In the genomic region with DNA sequence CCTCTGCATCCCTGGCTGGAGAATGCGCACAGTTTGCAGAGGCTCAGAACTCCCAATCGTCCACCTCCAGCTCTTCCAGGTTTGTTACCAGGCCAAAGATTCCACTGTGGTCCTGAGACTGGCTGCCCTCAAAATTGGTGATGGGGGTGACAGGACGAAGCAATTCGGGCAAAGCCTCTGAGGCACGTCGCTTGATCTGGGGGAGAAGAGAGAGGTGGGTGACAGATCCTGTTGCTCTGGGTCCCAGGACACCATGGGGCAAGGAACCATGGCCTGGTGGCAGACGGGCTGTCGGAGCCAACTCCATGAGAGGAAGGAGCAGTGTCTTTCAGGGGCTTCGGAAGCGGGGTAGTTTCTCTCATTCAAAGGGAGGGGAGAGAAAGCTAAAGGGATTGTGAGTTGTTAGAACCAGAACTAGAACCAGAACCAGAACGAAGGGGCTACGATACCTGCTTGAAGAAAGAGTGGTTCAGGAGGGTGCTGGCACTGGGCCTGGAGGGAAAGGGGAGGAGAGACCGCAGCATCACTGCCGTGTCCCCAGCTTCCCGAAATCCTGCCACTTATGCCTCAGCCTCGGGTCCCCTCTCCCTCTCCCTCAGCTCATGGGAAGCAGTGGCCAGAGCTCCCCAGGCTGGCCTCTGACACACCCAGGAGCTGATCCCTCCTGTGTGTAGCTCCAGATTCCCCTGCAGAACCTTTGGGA, we compare ENCODE assay signal across 16 cellular contexts. TPM values are rescaled to one million over a fixed set of nuclear protein-coding genes. Genes with fewer than 3 reads are reported as not detected.
DNase-seq lines count a peak whose midpoint lies in the region; ATAC-seq and TF ChIP-seq lines count a peak whose summit lies in the region.
"Had no signal": no experiment of that assay in that cellular context is flagged by ENCODE, and none has a peak within 500 bp of the region (broad histone marks: within the 10 kb centered on the region; RNA-seq: fewer than 3 reads in every experiment).

No MANE protein-coding gene starts in this region.

- H3K9me3 ChIP-seq in testis (no peaks in the 10 kb centered on the region), heart right ventricle (no peaks in the 10 kb centered on the region)
- H3K9me3 ChIP-seq: lower lobe of right lung, MG63, Peyer's patch had no signal

- TF ChIP-seq POLR2A in testis (IDR thresholded peaks at IDR 0.05): no peak

- intact Hi-C loops in testis (cut with DNase I; ENCODE audit: low total_unique reads): no loop called here
- intact Hi-C loops in heart right ventricle (cut with DNase I): loop anchor here in 1 of 10 donors (5.0 kb wide), 1 partner anchor 39 kb away; the partner anchor contains the start of gene STRADA

- H3K4me1 Mint-ChIP-seq in activated naive CD4-positive, alpha-beta T cell treated with anti-CD3 and anti-CD28 coated beads, Interleukin-2, amount 50 U/mL, for 24 hours: peaks cover 64% of the 10 kb centered on the region
- H3K4me1 Mint-ChIP-seq in activated CD8-positive, alpha-beta T cell treated with anti-CD3 and anti-CD28 coated beads, Interleukin-2, amount 10 ng/mL, durations not matched to agents 7 days and 5 days (ENCODE audit: low read depth): peaks cover 72% of the 10 kb centered on the region
- peaks cover 26% of the 10 kb centered on the region for H3K4me1 Mint-ChIP-seq in endothelial cell (ENCODE audit: unreplicated experiment)

- H3K27me3 ChIP-seq in testis (no peaks in the 10 kb centered on the region), heart right ventricle (no peaks in the 10 kb centered on the region)
- H3K27me3 ChIP-seq: MG63, Peyer's patch had no signal

- peaks cover 8% of the 10 kb centered on the region for H3K4me1 ChIP-seq in testis
- peaks cover 8 to 49% (median 17%) of the 10 kb centered on the region in 9 donors for H3K4me1 ChIP-seq in heart right ventricle

- 92 to 94% methylated on average over 16 of the region's 16 CpGs for WGBS in testis, 2 donors
- 86 to 93% methylated on average over 16 of the region's 16 CpGs for WGBS in heart right ventricle, 2 donors

- H3K27ac ChIP-seq in testis (no peak overlapping the region), heart right ventricle (peak overlapping the region in 1 of 10 donors; percentile 95)
- H3K27ac ChIP-seq: lower lobe of right lung had no signal

- H3K36me3 Mint-ChIP-seq in activated naive CD4-positive, alpha-beta T cell treated with anti-CD3 and anti-CD28 coated beads, Interleukin-2, amount 50 U/mL, for 24 hours: peaks cover 4% of the 10 kb centered on the region
- H3K36me3 Mint-ChIP-seq in activated CD8-positive, alpha-beta T cell treated with anti-CD3 and anti-CD28 coated beads, Interleukin-2, amount 10 ng/mL, durations not matched to agents 7 days and 5 days (ENCODE audit: low read depth): peaks cover 51% of the 10 kb centered on the region
- H3K36me3 Mint-ChIP-seq in endothelial cell (ENCODE audit: low read depth, unreplicated experiment): peaks cover 24% of the 10 kb centered on the region

- peak overlapping the region; percentile 94 for H3K27ac Mint-ChIP-seq in activated naive CD4-positive, alpha-beta T cell treated with anti-CD3 and anti-CD28 coated beads, Interleukin-2, amount 50 U/mL, for 24 hours
- peak overlapping the region; percentile 67 for H3K27ac Mint-ChIP-seq in activated CD8-positive, alpha-beta T cell treated with anti-CD3 and anti-CD28 coated beads, Interleukin-2, amount 10 ng/mL, durations not matched to agents 7 days and 5 days
- peak overlapping the region; percentile 68 for H3K27ac Mint-ChIP-seq in endothelial cell (ENCODE audit: unreplicated experiment)

- H3K36me3 ChIP-seq in testis (ENCODE audit: low read depth, missing control alignments): no peaks in the 10 kb centered on the region
- H3K36me3 ChIP-seq in heart right ventricle: peaks cover 0 to 63% (median 22%) of the 10 kb centered on the region in 9 donors

- H3K9me3 Mint-ChIP-seq in activated naive CD4-positive, alpha-beta T cell treated with anti-CD3 and anti-CD28 coated beads, Interleukin-2, amount 50 U/mL, for 24 hours: no peaks in the 10 kb centered on the region
- H3K9me3 Mint-ChIP-seq in activated CD8-positive, alpha-beta T cell treated with anti-CD3 and anti-CD28 coated beads, Interleukin-2, amount 10 ng/mL, durations not matched to agents 7 days and 5 days (ENCODE audit: insufficient read depth): no peaks in the 10 kb centered on the region
- H3K9me3 Mint-ChIP-seq in endothelial cell (ENCODE audit: unreplicated experiment): no peaks in the 10 kb centered on the region

- no peak for ATAC-seq in activated CD8-positive, alpha-beta T cell treated with anti-CD3 and anti-CD28 coated beads, Interleukin-2, amount 10 ng/mL, durations not matched to agents 7 days and 5 days
- ATAC-seq in GM21367 (IDR thresholded peaks at IDR 0.05; ENCODE audit: unreplicated experiment): no peak
- ATAC-seq in heart right ventricle: no peak
- no peak for ATAC-seq in GM18502 (IDR thresholded peaks at IDR 0.05; ENCODE audit: poor library complexity, unreplicated experiment)
- ATAC-seq: lower lobe of right lung had no signal

- CTCF ChIA-PET in activated CD8-positive, alpha-beta T cell treated with anti-CD3 and anti-CD28 coated beads, Interleukin-2, amount 10 ng/mL, durations not matched to agents 7 days and 5 days (lab: Charles Lee): interaction anchor here (0.9 to 3.0 kb wide), 2 partner anchors 7 to 108 kb away, joined by 3 to 19 read pairs; no protein-coding TSS in a partner anchor

- TF ChIP-seq CTCF in endothelial cell (IDR thresholded peaks at IDR 0.05; ENCODE audit: unreplicated experiment): no peak
- TF ChIP-seq CTCF in testis (IDR thresholded peaks at IDR 0.05): no peak
- TF ChIP-seq CTCF in heart right ventricle (IDR thresholded peaks at IDR 0.05): no peak

- POLR2A ChIA-PET in activated CD8-positive, alpha-beta T cell treated with anti-CD3 and anti-CD28 coated beads, Interleukin-2, amount 10 ng/mL, durations not matched to agents 7 days and 5 days (lab: Charles Lee): interaction anchor here (1.3 to 3.9 kb wide), 3 partner anchors 9 to 37 kb away, joined by 3 to 14 read pairs (median 12); no protein-coding TSS in a partner anchor

- H3K27me3 Mint-ChIP-seq in activated naive CD4-positive, alpha-beta T cell treated with anti-CD3 and anti-CD28 coated beads, Interleukin-2, amount 50 U/mL, for 24 hours: no peaks in the 10 kb centered on the region
- no peaks in the 10 kb centered on the region for H3K27me3 Mint-ChIP-seq in activated CD8-positive, alpha-beta T cell treated with anti-CD3 and anti-CD28 coated beads, Interleukin-2, amount 10 ng/mL, durations not matched to agents 7 days and 5 days (ENCODE audit: low read depth)
- peaks cover 13% of the 10 kb centered on the region for H3K27me3 Mint-ChIP-seq in endothelial cell (ENCODE audit: unreplicated experiment)

- H3K4me3 Mint-ChIP-seq in activated naive CD4-positive, alpha-beta T cell treated with anti-CD3 and anti-CD28 coated beads, Interleukin-2, amount 50 U/mL, for 24 hours: peak overlapping the region; percentile 71
- peak overlapping the region; percentile 86 for H3K4me3 Mint-ChIP-seq in activated CD8-positive, alpha-beta T cell treated with anti-CD3 and anti-CD28 coated beads, Interleukin-2, amount 10 ng/mL, durations not matched to agents 7 days and 5 days
- peak overlapping the region; percentile 85 for H3K4me3 Mint-ChIP-seq in endothelial cell (ENCODE audit: unreplicated experiment)

- H3K4me3 ChIP-seq in testis (no peak overlapping the region), heart right ventricle (no peak overlapping the region)
- H3K4me3 ChIP-seq: lower lobe of right lung, MG63, Peyer's patch had no signal

- no peak for DNase-seq in activated naive CD4-positive, alpha-beta T cell treated with anti-CD3 and anti-CD28 coated beads, Interleukin-2, amount 50 U/mL, for 16 hours
- DNase-seq in activated CD8-positive, alpha-beta T cell treated with anti-CD3 and anti-CD28 coated beads, Interleukin-2, amount 10 ng/mL, durations not matched to agents 7 days and 5 days: no peak
- DNase-seq in endothelial cell (ENCODE audit: low spot score) (no peak), testis (peak; percentile 4), heart right ventricle (no peak)
- DNase-seq: DMS153; lower lobe of right lung; MG63; NCI-H2029; NCI-H69; occipital lobe; stimulated activated CD4-positive, alpha-beta T cell treated with anti-CD3 and anti-CD28 coated beads, Interleukin-4, amount 100 ng/mL, for 24 hours had no signal

RNA-seq across cellular contexts. Expression of gene LIMD2, which starts 3.8 kb away (rescaled TPM):
- 100 to 1,000 TPM; 308 to 309 TPM for total RNA-seq in activated CD8-positive, alpha-beta T cell treated with anti-CD3 and anti-CD28 coated beads, Interleukin-2, amount 10 ng/mL, durations not matched to agents 7 days and 5 days
- total RNA-seq in endothelial cell (ENCODE audit: unreplicated experiment) (132 TPM), testis (10 to 100 TPM; 21.9 to 22.9 TPM), heart right ventricle (10 to 100 TPM in 1 of 10 donors, 1 to 10 TPM in 9; 1.8 to 30.6 (median 3.3) TPM)
- polyA plus RNA-seq in testis (ENCODE audit: insufficient read depth, low read depth, low replicate concordance) (22.8 TPM), heart right ventricle (10 to 100 TPM in 1 of 2 donors, 1 to 10 TPM in 1; 8.2 to 10.0 TPM)

RNA-seq across cellular contexts. Expression of gene STRADA, which starts 37.9 kb away (rescaled TPM):
- 10 to 100 TPM; 46.0 to 49.9 TPM for total RNA-seq in activated CD8-positive, alpha-beta T cell treated with anti-CD3 and anti-CD28 coated beads, Interleukin-2, amount 10 ng/mL, durations not matched to agents 7 days and 5 days
- total RNA-seq in endothelial cell (ENCODE audit: unreplicated experiment): 51.8 TPM
- total RNA-seq in testis: 10 to 100 TPM; 55.3 to 78.7 TPM
- polyA plus RNA-seq in testis (ENCODE audit: insufficient read depth, low read depth, low replicate concordance): 142 TPM
- total RNA-seq in heart right ventricle: 10 to 100 TPM; 12.2 to 19.0 (median 17.7) TPM
- 10 to 100 TPM; 15.7 to 30.0 TPM for polyA plus RNA-seq in heart right ventricle
